In genomic region chr10:110457851-110458582, GRCh38 we compare ENCODE assay signal across 10 cellular contexts. TPM values are rescaled to one million over a fixed set of nuclear protein-coding genes. Genes with fewer than 3 reads are reported as not detected.
DNase-seq lines count a peak whose midpoint lies in the region; ATAC-seq and TF ChIP-seq lines count a peak whose summit lies in the region.
"Had no signal": no experiment of that assay in that cellular context is flagged by ENCODE, and none has a peak within 500 bp of the region (broad histone marks: within the 10 kb centered on the region; RNA-seq: fewer than 3 reads in every experiment).

No MANE protein-coding gene starts in this region.

- H3F3A ChIP-seq in OCI-LY1 (ENCODE audit: insufficient read depth, low read length) = no peaks in the 10 kb centered on the region

- no peaks in the 10 kb centered on the region for H3K9me2 ChIP-seq in OCI-LY1 (ENCODE audit: low read depth, low read length)

- intact Hi-C loops in lower lobe of right lung (cut with DNase I) = no loop called here

- H2AFZ ChIP-seq in OCI-LY1 (ENCODE audit: low read length) = no peak overlapping the region

- H4K20me1 ChIP-seq in OCI-LY1 (ENCODE audit: insufficient read depth, low read length) = no peaks in the 10 kb centered on the region

- peak overlapping the region; percentile 29; the same call in 1 of the 2 replicates for H3K9ac ChIP-seq in OCI-LY1 (ENCODE audit: low read length)

- peak; percentile 15 for DNase-seq in CD1c-positive myeloid dendritic cell (ENCODE audit: extremely low spot score)
- DNase-seq in lower lobe of right lung = no peak
- no peak for DNase-seq in midbrain (lab: John Stamatoyannopoulos, UW)
- no peak for DNase-seq in kidney tubule cell (ENCODE audit: low spot score)
- no peak for DNase-seq in DMS79 (lab: John Stamatoyannopoulos, UW)
- no peak for DNase-seq in amygdala (lab: John Stamatoyannopoulos, UW)
- DNase-seq: mucosa of descending colon, NCI-H1436 had no signal

- peak overlapping the region; percentile 47 for H3K4me2 ChIP-seq in OCI-LY1 (ENCODE audit: low read length)

- H3K27me3 ChIP-seq in OCI-LY1 (ENCODE audit: insufficient read depth, low read length) (no peaks in the 10 kb centered on the region), lower lobe of right lung (ENCODE audit: low read depth) (no peaks in the 10 kb centered on the region)

- no peaks in the 10 kb centered on the region for H3K36me3 ChIP-seq in OCI-LY1 (ENCODE audit: insufficient read depth, low read length)
- H3K36me3 ChIP-seq in lower lobe of right lung = no peaks in the 10 kb centered on the region

- H3K4me3 ChIP-seq in OCI-LY1 (ENCODE audit: low read depth, low read length, poor library complexity, severe bottlenecking) (no peak overlapping the region), lower lobe of right lung (no peak overlapping the region)
- H3K4me3 ChIP-seq: mucosa of descending colon had no signal

- H3K4me1 ChIP-seq in OCI-LY1 (ENCODE audit: insufficient read depth, low read length, severe bottlenecking) (peaks cover 75% of the 10 kb centered on the region), lower lobe of right lung (no peaks in the 10 kb centered on the region)

- ATAC-seq in GM18858 (IDR thresholded peaks at IDR 0.05; ENCODE audit: unreplicated experiment) = peak; percentile 38
- peak in 1 of 2 donors; percentile 24 for ATAC-seq in lower lobe of right lung
- ATAC-seq: mucosa of descending colon had no signal

- TF ChIP-seq CTCF in OCI-LY1 (IDR thresholded peaks at IDR 0.05; ENCODE audit: low read length) (no peak), lower lobe of right lung (IDR thresholded peaks at IDR 0.05) (no peak)

- H3K79me2 ChIP-seq in OCI-LY1 (ENCODE audit: insufficient read depth, low read length) = no peaks in the 10 kb centered on the region

- H3K27ac ChIP-seq in OCI-LY1 (ENCODE audit: low read depth, low read length, poor library complexity, severe bottlenecking) (peak overlapping the region; percentile 90), lower lobe of right lung (peak overlapping the region; percentile 49)

- H3K9me3 ChIP-seq in OCI-LY1 (ENCODE audit: low read length) (no peaks in the 10 kb centered on the region), lower lobe of right lung (no peaks in the 10 kb centered on the region)
- H3K9me3 ChIP-seq: mucosa of descending colon had no signal

RNA-seq across cellular contexts. Expression of gene DUSP5, which starts 39.7 kb away (rescaled TPM):
- 8.9 TPM for total RNA-seq in lower lobe of right lung
